ENCODE assay signal across 8 cellular contexts in genomic region chr13:42992585-42993122, GRCh38. TPM values are rescaled to one million over a fixed set of nuclear protein-coding genes. Genes with fewer than 3 reads are reported as not detected.
DNase-seq lines count a peak whose midpoint lies in the region; ATAC-seq and TF ChIP-seq lines count a peak whose summit lies in the region.

No MANE protein-coding gene starts in this region.

- peaks cover 0 to 2% (median 0%) of the 10 kb centered on the region in 5 experiments for H3K9me3 Mint-ChIP-seq in brain
- no peaks in the 10 kb centered on the region for H3K9me3 Mint-ChIP-seq in mesothelial cell of epicardium

- no peak for DNase-seq in BJ (ENCODE audit: low read depth)
- DNase-seq in mesothelial cell of epicardium (ENCODE audit: low spot score in 2 of 2, unreplicated experiment in 2 of 2), result no peak
- no peak for DNase-seq in HPDE6-E6E7 (ENCODE audit: extremely low spot score)
- DNase-seq in BE2C, result no peak
- no peak for DNase-seq in ecto neural progenitor cell (ENCODE audit: low spot score)

- H3K27ac Mint-ChIP-seq in brain (peak overlapping the region in 3 of 5 experiments; percentile 35 to 69 (median 67)), mesothelial cell of epicardium (peak overlapping the region; percentile 99)

- no peak overlapping the region for H3K27ac ChIP-seq in HUES6 (ENCODE audit: low read depth, low read length)

- POLR2A ChIA-PET in BJ (lab: Charles Lee), result interaction anchor here (0.6 to 0.7 kb wide), 2 partner anchors 31 to 857 kb away, joined by 3 to 4 read pairs; partner anchors contain the start of gene DNAJC15

- CTCF ChIA-PET in BJ (lab: Yijun Ruan, JAX), result interaction anchor here (0.6 to 3.7 kb wide), 2 partner anchors 24 to 736 kb away, joined by 3 to 18 read pairs; no protein-coding TSS in a partner anchor

- H3K9me3 ChIP-seq in HUES6 (ENCODE audit: control insufficient read depth, insufficient read depth, low read depth, low read length) (no peaks in the 10 kb centered on the region), BE2C (no peaks in the 10 kb centered on the region)

- ATAC-seq in GM19467 (IDR thresholded peaks at IDR 0.05; ENCODE audit: unreplicated experiment), result peak; percentile 35

- peaks cover 30% of the 10 kb centered on the region for H3K4me1 Mint-ChIP-seq in brain
- peaks cover 60% of the 10 kb centered on the region for H3K4me1 Mint-ChIP-seq in mesothelial cell of epicardium

- H3K4me3 ChIP-seq in BJ (ENCODE audit: low read depth, low read length) (peak overlapping the region; percentile 50), HUES6 (ENCODE audit: low read depth, low read length) (peak overlapping the region; percentile 57), BE2C (ENCODE audit: low read depth, low read length) (no peak overlapping the region)

- H3K36me3 ChIP-seq in BJ (ENCODE audit: control insufficient read depth, insufficient read depth, low read length) (no peaks in the 10 kb centered on the region), HUES6 (ENCODE audit: control insufficient read depth, insufficient read depth, low read length) (no peaks in the 10 kb centered on the region), BE2C (no peaks in the 10 kb centered on the region)

- H3K36me3 Mint-ChIP-seq in brain (no peaks in the 10 kb centered on the region), mesothelial cell of epicardium (no peaks in the 10 kb centered on the region)

- H3K4me1 ChIP-seq in HUES6 (ENCODE audit: control insufficient read depth, insufficient read depth, low read length) (peaks cover 3% of the 10 kb centered on the region), BE2C (0 out of 2 replicates have a peak, but pooled peaks cover 4% of the 10 kb centered on the region)

- TF ChIP-seq CTCF in BJ (IDR thresholded peaks at IDR 0.05; ENCODE audit: insufficient read depth, low read depth, low read length) (no peak), brain (conservative IDR thresholded peaks at IDR 0.05) (no peak), mesothelial cell of epicardium (IDR thresholded peaks at IDR 0.05; ENCODE audit: unreplicated experiment) (no peak), BE2C (IDR thresholded peaks at IDR 0.05; ENCODE audit: low read depth, low read length) (no peak)

- H3K27me3 Mint-ChIP-seq in brain (peaks cover 10% of the 10 kb centered on the region), mesothelial cell of epicardium (ENCODE audit: low read depth) (no peaks in the 10 kb centered on the region)

- peak overlapping the region in 3 of 5 experiments; percentile 78 to 84 (median 84) for H3K4me3 Mint-ChIP-seq in brain
- peak overlapping the region; percentile 72 for H3K4me3 Mint-ChIP-seq in mesothelial cell of epicardium

- no peak overlapping the region for H3K9ac ChIP-seq in HUES6 (ENCODE audit: low read length)

- H3K27me3 ChIP-seq in BJ (ENCODE audit: control insufficient read depth, insufficient read depth, low read length) (no peaks in the 10 kb centered on the region), HUES6 (ENCODE audit: control insufficient read depth, insufficient read depth, low read length) (peaks cover 24% of the 10 kb centered on the region), BE2C (no peaks in the 10 kb centered on the region)

RNA-seq across cellular contexts. Expression of gene EPSTI1, which starts 0.6 kb away (rescaled TPM):
- polyA plus RNA-seq in BJ (2011; rRNA removed) (2.5 and 4.5 TPM in 2 replicates), brain (ENCODE audit: insufficient read depth, low read depth, low replicate concordance) (1.4 TPM)
- polyA minus RNA-seq in BJ (2011; rRNA and poly(A)+ RNA removed), result 1.0 and 1.4 TPM in 2 replicates
- 37.3 to 44.0 TPM (median 42.7 TPM) in 3 replicates for total RNA-seq in mesothelial cell of epicardium
- 3.2 TPM for polyA plus RNA-seq in BE2C (2012; ENCODE audit: insufficient read depth, insufficient read length, low read depth)

RNA-seq across cellular contexts. Expression of gene DNAJC15, which starts 30.7 kb away (rescaled TPM):
- polyA plus RNA-seq in BJ (2011; rRNA removed), result 63.6 and 63.9 TPM in 2 replicates
- polyA minus RNA-seq in BJ (2011; rRNA and poly(A)+ RNA removed), result 15.4 and 23.5 TPM in 2 replicates
- polyA plus RNA-seq in brain (ENCODE audit: insufficient read depth, low read depth, low replicate concordance), result 4.0 TPM
- 31.6 to 35.9 TPM (median 32.5 TPM) in 3 replicates for total RNA-seq in mesothelial cell of epicardium
- 0.15 TPM for polyA plus RNA-seq in BE2C (2012; ENCODE audit: insufficient read depth, insufficient read length, low read depth)

Comparison
In these comparisons a context has a peak if more than half of its experiments do, and no peak if none do; other contexts are left out.
1. RNA of gene DNAJC15, which starts 30.7 kb away (polyA plus RNA-seq): 63.6 to 63.9 TPM in BJ; 4.0 TPM in brain (single experiment); every median in the first group is over 10 times any median in the second.